Comparison of ENCODE assay signal across 40 cellular contexts in genomic region chr22:25716637-25717036, GRCh38. TPM values are rescaled to one million over a fixed set of nuclear protein-coding genes. Genes with fewer than 3 reads are reported as not detected.
"Had no signal": no experiment of that assay in that cellular context is flagged by ENCODE, and none has a peak within 500 bp of the region (broad histone marks: within the 10 kb centered on the region; RNA-seq: fewer than 3 reads in every experiment).

No MANE protein-coding gene starts in this region.

- H3K4me3 ChIP-seq: PC-9 had no signal

- ATAC-seq: activated naive CD4-positive, alpha-beta T cell treated with anti-CD3 and anti-CD28 coated beads, Interleukin-2, amount 50 U/mL, for 72 hours; activated naive CD8-positive, alpha-beta T cell treated with anti-CD3 and anti-CD28 coated beads, Interleukin-2, amount 50 U/mL, for 24 hours; activated T-cell treated with anti-CD3 and anti-CD28 coated beads, Interleukin-2, amount 50 U/mL, for 4 hours; Right ventricle myocardium inferior had no signal

- H3K9me3 Mint-ChIP-seq: activated CD4-positive, alpha-beta T cell treated with anti-CD3 and anti-CD28 coated beads, Interleukin-2, amount 10 ng/mL, durations not matched to agents 7 days and 5 days; activated naive CD4-positive, alpha-beta T cell treated with anti-CD3 and anti-CD28 coated beads for 36 hours; activated naive CD4-positive, alpha-beta T cell treated with anti-CD3 and anti-CD28 coated beads, Interleukin-2, amount 50 U/mL, for 72 hours; activated naive CD8-positive, alpha-beta T cell treated with anti-CD3 and anti-CD28 coated beads, Interleukin-2, amount 50 U/mL, for 24 hours; activated T-cell treated with anti-CD3 and anti-CD28 coated beads, Interleukin-2, amount 50 U/mL, for 4 hours; activated T-helper 1 cell treated with anti-CD3 and anti-CD28 coated beads, Interleukin-12 subunit alpha, Interleukin-12 subunit beta, Interleukin-2, Interleukin-4 antibody, amounts not matched to agents 30 ng/mL and 10 ng/mL and 1 ng/mL, durations not matched to agents 14 hours and 24 hours and 36 hours; brain had no signal

- H3K27me3 Mint-ChIP-seq: activated CD4-positive, alpha-beta T cell treated with anti-CD3 and anti-CD28 coated beads, Interleukin-2, amount 10 ng/mL, durations not matched to agents 7 days and 5 days; activated naive CD8-positive, alpha-beta T cell treated with anti-CD3 and anti-CD28 coated beads, Interleukin-2, amount 50 U/mL, for 24 hours; brain had no signal

- H3K4me3 Mint-ChIP-seq: activated CD4-positive, alpha-beta T cell treated with anti-CD3 and anti-CD28 coated beads, Interleukin-2, amount 10 ng/mL, durations not matched to agents 7 days and 5 days; activated naive CD4-positive, alpha-beta T cell treated with anti-CD3 and anti-CD28 coated beads for 36 hours; activated naive CD8-positive, alpha-beta T cell treated with anti-CD3 and anti-CD28 coated beads, Interleukin-2, amount 50 U/mL, for 24 hours; activated T-cell treated with anti-CD3 and anti-CD28 coated beads, Interleukin-2, amount 50 U/mL, for 4 hours; activated T-helper 1 cell treated with anti-CD3 and anti-CD28 coated beads, Interleukin-12 subunit alpha, Interleukin-12 subunit beta, Interleukin-2, Interleukin-4 antibody, amounts not matched to agents 30 ng/mL and 10 ng/mL and 1 ng/mL, durations not matched to agents 14 hours and 24 hours and 36 hours; brain had no signal

- H3K27ac Mint-ChIP-seq: activated CD4-positive, alpha-beta T cell treated with anti-CD3 and anti-CD28 coated beads, Interleukin-2, amount 10 ng/mL, durations not matched to agents 7 days and 5 days; activated naive CD4-positive, alpha-beta T cell treated with anti-CD3 and anti-CD28 coated beads for 36 hours; activated naive CD8-positive, alpha-beta T cell treated with anti-CD3 and anti-CD28 coated beads, Interleukin-2, amount 50 U/mL, for 24 hours; activated T-helper 1 cell treated with anti-CD3 and anti-CD28 coated beads, Interleukin-12 subunit alpha, Interleukin-12 subunit beta, Interleukin-2, Interleukin-4 antibody, amounts not matched to agents 30 ng/mL and 10 ng/mL and 1 ng/mL, durations not matched to agents 14 hours and 24 hours and 36 hours had no signal

- FAIRE-seq: bronchial epithelial cell, RCC 7860 had no signal

- H3K4me1 Mint-ChIP-seq: activated naive CD8-positive, alpha-beta T cell treated with anti-CD3 and anti-CD28 coated beads, Interleukin-2, amount 50 U/mL, for 24 hours had no signal

- H3K27ac ChIP-seq: PC-9, RWPE1, VCaP had no signal

- DNase-seq: activated CD4-positive, alpha-beta T cell treated with anti-CD3 and anti-CD28 coated beads, Interleukin-2, amount 10 ng/mL, durations not matched to agents 7 days and 5 days; activated CD4-positive, alpha-beta T cell treated with anti-CD3 and anti-CD28 coated beads, Interleukin-2, amount 50 U/mL, for 48 hours; activated CD8-positive, alpha-beta memory T cell treated with anti-CD3 and anti-CD28 coated beads, Interleukin-2, amount 50 U/mL, for 4 hours; activated gamma-delta T cell treated with Interleukin-2 at 50 U/mL for 16 hours; activated naive CD4-positive, alpha-beta T cell treated with anti-CD3 and anti-CD28 coated beads for 36 hours; activated naive CD8-positive, alpha-beta T cell treated with anti-CD3 and anti-CD28 coated beads, Interleukin-2, amount 50 U/mL, for 24 hours; activated T-cell treated with anti-CD3 and anti-CD28 coated beads for 4 hours; activated T-cell treated with anti-CD3 and anti-CD28 coated beads, Interleukin-2, amount 50 U/mL, for 4 hours; anterior cingulate cortex; caudate nucleus; cerebellar nuclear complex; KG1; MM.1S; MV-4-11; NCI-H1092; NCI-H1436 treated with DMSO at 0.1 percent for 48 hours; NCI-H187 treated with DMSO at 0.1 percent for 48 hours; NCI-H2081; NCI-H2171 treated with DMSO at 0.1 percent for 48 hours; NCI-H2227 treated with DMSO at 0.1 percent for 48 hours; NCI-H446; NCI-H510A treated with DMSO at 0.1 percent for 48 hours; NCI-H526 treated with DMSO at 0.1 percent for 48 hours; NK-92 treated with Interleukin-12 subunit alpha and Interleukin-12 subunit beta, amount 100 ng/mL, for 24 hours; PC-9; SIG-M5; SW 1271; T-helper 1 cell; T-helper 2 cell; T-helper 9 cell had no signal

RNA-seq across cellular contexts. Expression of gene MYO18B, which starts 25.4 kb away (rescaled TPM):
- total RNA-seq: bronchial epithelial cell, OCI-LY7, PC-9, SK-MEL-5 had no signal
